In the genomic region with DNA sequence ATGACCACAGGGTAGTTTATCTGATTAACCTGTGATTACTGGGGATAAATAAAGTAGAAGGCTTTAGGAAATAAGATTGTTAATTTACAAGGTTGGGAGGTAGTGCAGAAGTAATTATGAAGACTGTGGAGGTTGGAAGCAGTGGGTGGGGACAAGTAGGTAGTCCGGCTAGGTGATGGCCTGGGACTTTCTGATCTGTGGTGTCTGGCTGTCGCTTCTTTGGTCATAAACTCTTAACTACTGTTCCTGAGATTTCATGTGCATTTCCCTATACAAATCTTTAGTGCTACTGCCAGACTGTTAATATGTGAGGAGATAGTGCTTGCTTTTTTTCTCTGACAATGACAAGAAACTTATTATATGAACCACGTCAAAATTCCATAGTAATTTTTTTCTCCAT, we compare ENCODE assay signal across 17 cellular contexts. TPM values are rescaled to one million over a fixed set of nuclear protein-coding genes. Genes with fewer than 3 reads are reported as not detected.
"Had no signal": no experiment of that assay in that cellular context is flagged by ENCODE, and none has a peak within 500 bp of the region (broad histone marks: within the 10 kb centered on the region; RNA-seq: fewer than 3 reads in every experiment).

No MANE protein-coding gene starts in this region.

- H3K4me1 ChIP-seq: adrenal gland, breast epithelium, left ventricle myocardium inferior, psoas muscle had no signal

- H3K4me3 ChIP-seq: adrenal gland, breast epithelium, left ventricle myocardium inferior, ovary, psoas muscle, stomach had no signal

- H3K36me3 ChIP-seq: adrenal gland, breast epithelium, left ventricle myocardium inferior, ovary, stomach had no signal

- H3K27ac ChIP-seq: adrenal gland, breast epithelium, left ventricle myocardium inferior, ovary, psoas muscle, stomach had no signal

- DNase-seq: activated CD4-positive, alpha-beta T cell treated with anti-CD3 and anti-CD28 coated beads for 4 hours; activated effector memory CD4-positive, alpha-beta T cell treated with anti-CD3 and anti-CD28 coated beads, Interleukin-2, amount 50 U/mL, for 16 hours; activated naive CD4-positive, alpha-beta T cell treated with anti-CD3 and anti-CD28 coated beads, Interleukin-2, amount 50 U/mL, for 16 hours; adrenal gland; cerebellar nuclear complex; cortex of kidney; left ventricle myocardium inferior; mammary epithelial cell; ovary; psoas muscle; right cardiac atrium; stomach; trophoblast cell had no signal

- H3K27me3 ChIP-seq: ovary had no signal

- ATAC-seq: psoas muscle, right cardiac atrium had no signal

RNA-seq across cellular contexts. Expression of a gene that starts 19.5 kb away (rescaled TPM):
- total RNA-seq: frontal cortex, left ventricle myocardium inferior, mammary epithelial cell, psoas muscle, right cardiac atrium, skeletal muscle tissue, temporal lobe had no signal
